In genomic region chr2:23944527-23944926, GRCh38 we compare ENCODE assay signal across 2 cellular contexts.
A peak's percentile ranks its signal among the peaks of the same experiment; 100 is the strongest.
TF ChIP-seq lines count a peak whose summit lies in the region.

No MANE protein-coding gene starts in this region.

TF ChIP-seq in IMR-90, 13 proteins besides CTCF, POLR2A, EP300 and RAD21:
- TF ChIP-seq ELK1 (IDR thresholded peaks at IDR 0.05; ENCODE audit: borderline replicate concordance, low read depth, low read length) (no peak), NFE2L2 (IDR thresholded peaks at IDR 0.05; ENCODE audit: low read depth, low read length) (no peak), FOS (IDR thresholded peaks at IDR 0.05; ENCODE audit: low read depth, low read length) (no peak), MAZ (IDR thresholded peaks at IDR 0.05; ENCODE audit: borderline replicate concordance, low read depth, low read length) (no peak), MXI1 (IDR thresholded peaks at IDR 0.05; ENCODE audit: borderline replicate concordance, low read depth, low read length) (no peak), CHD1 (IDR thresholded peaks at IDR 0.05; ENCODE audit: low read depth, low read length) (no peak), MAFK (IDR thresholded peaks at IDR 0.05; ENCODE audit: low read depth, low read length) (no peak), BHLHE40 (IDR thresholded peaks at IDR 0.05; ENCODE audit: low read depth, low read length) (no peak), SMC3 (IDR thresholded peaks at IDR 0.05; ENCODE audit: low read depth, low read length) (no peak), CEBPB (IDR thresholded peaks at IDR 0.05; ENCODE audit: low read depth, low read length) (no peak), RCOR1 (IDR thresholded peaks at IDR 0.05; ENCODE audit: insufficient replicate concordance, low read length) (no peak), USF2 (IDR thresholded peaks at IDR 0.05; ENCODE audit: low read depth, low read length) (no peak), RFX5 (IDR thresholded peaks at IDR 0.05; ENCODE audit: low read depth, low read length) (no peak)

TF ChIP-seq in HepG2, 621 proteins besides CTCF, POLR2A, EP300 and RAD21 (continues in another document):
- peak; percentile 88 for TF ChIP-seq HMG20B (CRISPR knock-in tag; conservative IDR thresholded peaks at IDR 0.05)
- 0 out of 2 replicates have a peak, but pooled peaks have one; percentile 21 for TF ChIP-seq GATAD2A (CRISPR knock-in tag; IDR thresholded peaks at IDR 0.05)
- TF ChIP-seq ZNF784 (CRISPR knock-in tag; IDR thresholded peaks at IDR 0.05; ENCODE audit: borderline replicate concordance) = no peak
- no peak for TF ChIP-seq MTA3 (CRISPR knock-in tag; IDR thresholded peaks at IDR 0.05)
- no peak for TF ChIP-seq ZNF138 (CRISPR knock-in tag; IDR thresholded peaks at IDR 0.05; ENCODE audit: low read depth)
- TF ChIP-seq PPARG (CRISPR knock-in tag; conservative IDR thresholded peaks at IDR 0.05) = 0 out of 2 replicates have a peak, but pooled peaks have one; percentile 12
- TF ChIP-seq, protein P1, sequence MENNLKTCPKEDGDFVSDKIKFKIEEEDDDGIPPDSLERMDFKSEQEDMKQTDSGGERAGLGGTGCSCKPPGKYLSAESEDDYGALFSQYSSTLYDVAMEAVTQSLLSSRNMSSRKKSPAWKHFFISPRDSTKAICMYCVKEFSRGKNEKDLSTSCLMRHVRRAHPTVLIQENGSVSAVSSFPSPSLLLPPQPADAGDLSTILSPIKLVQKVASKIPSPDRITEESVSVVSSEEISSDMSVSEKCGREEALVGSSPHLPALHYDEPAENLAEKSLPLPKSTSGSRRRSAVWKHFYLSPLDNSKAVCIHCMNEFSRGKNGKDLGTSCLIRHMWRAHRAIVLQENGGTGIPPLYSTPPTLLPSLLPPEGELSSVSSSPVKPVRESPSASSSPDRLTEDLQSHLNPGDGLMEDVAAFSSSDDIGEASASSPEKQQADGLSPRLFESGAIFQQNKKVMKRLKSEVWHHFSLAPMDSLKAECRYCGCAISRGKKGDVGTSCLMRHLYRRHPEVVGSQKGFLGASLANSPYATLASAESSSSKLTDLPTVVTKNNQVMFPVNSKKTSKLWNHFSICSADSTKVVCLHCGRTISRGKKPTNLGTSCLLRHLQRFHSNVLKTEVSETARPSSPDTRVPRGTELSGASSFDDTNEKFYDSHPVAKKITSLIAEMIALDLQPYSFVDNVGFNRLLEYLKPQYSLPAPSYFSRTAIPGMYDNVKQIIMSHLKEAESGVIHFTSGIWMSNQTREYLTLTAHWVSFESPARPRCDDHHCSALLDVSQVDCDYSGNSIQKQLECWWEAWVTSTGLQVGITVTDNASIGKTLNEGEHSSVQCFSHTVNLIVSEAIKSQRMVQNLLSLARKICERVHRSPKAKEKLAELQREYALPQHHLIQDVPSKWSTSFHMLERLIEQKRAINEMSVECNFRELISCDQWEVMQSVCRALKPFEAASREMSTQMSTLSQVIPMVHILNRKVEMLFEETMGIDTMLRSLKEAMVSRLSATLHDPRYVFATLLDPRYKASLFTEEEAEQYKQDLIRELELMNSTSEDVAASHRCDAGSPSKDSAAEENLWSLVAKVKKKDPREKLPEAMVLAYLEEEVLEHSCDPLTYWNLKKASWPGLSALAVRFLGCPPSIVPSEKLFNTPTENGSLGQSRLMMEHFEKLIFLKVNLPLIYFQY (CRISPR knock-in tag; IDR thresholded peaks at IDR 0.05; ENCODE audit: borderline replicate concordance) = 0 out of 2 replicates have a peak, but pooled peaks have one; percentile 27
- TF ChIP-seq GFI1 (CRISPR knock-in tag; IDR thresholded peaks at IDR 0.05; ENCODE audit: borderline replicate concordance) = peak; percentile 98
- peak; percentile 51; the same call in 1 of the 2 replicates for TF ChIP-seq SRF (IDR thresholded peaks at IDR 0.05; ENCODE audit: low read depth, low read length)
- TF ChIP-seq EZH2 (conservative IDR thresholded peaks at IDR 0.05; ENCODE audit: low read depth, low read length) = no peak
- TF ChIP-seq GLMP (CRISPR knock-in tag; IDR thresholded peaks at IDR 0.05; ENCODE audit: borderline replicate concordance) = no peak
- no peak for TF ChIP-seq SUZ12 (IDR thresholded peaks at IDR 0.05; ENCODE audit: low read depth, low read length)
- TF ChIP-seq HNRNPH1 (optimal IDR thresholded peaks at IDR 0.05; ENCODE audit: low read depth, low read length) = no peak
- no peak for TF ChIP-seq ADNP (CRISPR knock-in tag; IDR thresholded peaks at IDR 0.05)
- peak; percentile 12; the same call in 1 of the 2 replicates for TF ChIP-seq RCOR2 (CRISPR knock-in tag; IDR thresholded peaks at IDR 0.05)
- TF ChIP-seq SP5 (CRISPR knock-in tag; IDR thresholded peaks at IDR 0.05; ENCODE audit: borderline replicate concordance, low read depth) = peak; percentile 90
- TF ChIP-seq KLF13 (CRISPR knock-in tag; IDR thresholded peaks at IDR 0.05) = no peak
- TF ChIP-seq, protein P2, sequence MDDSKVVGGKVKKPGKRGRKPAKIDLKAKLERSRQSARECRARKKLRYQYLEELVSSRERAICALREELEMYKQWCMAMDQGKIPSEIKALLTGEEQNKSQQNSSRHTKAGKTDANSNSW (CRISPR knock-in tag; IDR thresholded peaks at IDR 0.05; ENCODE audit: borderline replicate concordance) = no peak
- TF ChIP-seq HIVEP1 (CRISPR knock-in tag; IDR thresholded peaks at IDR 0.05) = no peak
- peak; percentile 51 for TF ChIP-seq SALL1 (CRISPR knock-in tag; IDR thresholded peaks at IDR 0.05)
- no peak for TF ChIP-seq NONO (IDR thresholded peaks at IDR 0.05)
- TF ChIP-seq NONO (CRISPR knock-in tag; conservative IDR thresholded peaks at IDR 0.05) = no peak
- TF ChIP-seq IKZF5 (CRISPR knock-in tag; IDR thresholded peaks at IDR 0.05) = no peak
- TF ChIP-seq ZBTB7B (CRISPR knock-in tag; IDR thresholded peaks at IDR 0.05) = 0 out of 2 replicates have a peak, but pooled peaks have one; percentile 62
- no peak for TF ChIP-seq ZZZ3 (CRISPR knock-in tag; IDR thresholded peaks at IDR 0.05; ENCODE audit: borderline replicate concordance)
- no peak for TF ChIP-seq ZUFSP (CRISPR knock-in tag; IDR thresholded peaks at IDR 0.05; ENCODE audit: borderline replicate concordance)
- no peak for TF ChIP-seq ZNF317 (CRISPR knock-in tag; IDR thresholded peaks at IDR 0.05)
- no peak for TF ChIP-seq ZNF17 (CRISPR knock-in tag; IDR thresholded peaks at IDR 0.05)
- TF ChIP-seq KDM5B (CRISPR knock-in tag; IDR thresholded peaks at IDR 0.05; ENCODE audit: borderline replicate concordance) = no peak
- no peak for TF ChIP-seq ZNF598 (CRISPR knock-in tag; IDR thresholded peaks at IDR 0.05; ENCODE audit: borderline replicate concordance)
- TF ChIP-seq, protein P3, sequence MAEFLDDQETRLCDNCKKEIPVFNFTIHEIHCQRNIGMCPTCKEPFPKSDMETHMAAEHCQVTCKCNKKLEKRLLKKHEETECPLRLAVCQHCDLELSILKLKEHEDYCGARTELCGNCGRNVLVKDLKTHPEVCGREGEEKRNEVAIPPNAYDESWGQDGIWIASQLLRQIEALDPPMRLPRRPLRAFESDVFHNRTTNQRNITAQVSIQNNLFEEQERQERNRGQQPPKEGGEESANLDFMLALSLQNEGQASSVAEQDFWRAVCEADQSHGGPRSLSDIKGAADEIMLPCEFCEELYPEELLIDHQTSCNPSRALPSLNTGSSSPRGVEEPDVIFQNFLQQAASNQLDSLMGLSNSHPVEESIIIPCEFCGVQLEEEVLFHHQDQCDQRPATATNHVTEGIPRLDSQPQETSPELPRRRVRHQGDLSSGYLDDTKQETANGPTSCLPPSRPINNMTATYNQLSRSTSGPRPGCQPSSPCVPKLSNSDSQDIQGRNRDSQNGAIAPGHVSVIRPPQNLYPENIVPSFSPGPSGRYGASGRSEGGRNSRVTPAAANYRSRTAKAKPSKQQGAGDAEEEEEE (CRISPR knock-in tag; IDR thresholded peaks at IDR 0.05; ENCODE audit: borderline replicate concordance) = no peak
- no peak for TF ChIP-seq SATB2 (CRISPR knock-in tag; IDR thresholded peaks at IDR 0.05)
- TF ChIP-seq POLR2G (IDR thresholded peaks at IDR 0.05; ENCODE audit: low read depth, low read length) = peak; percentile 25; the same call in 1 of the 2 replicates
- TF ChIP-seq FOXA1 (IDR thresholded peaks at IDR 0.05) = no peak
- no peak for TF ChIP-seq FOXA1 (CRISPR knock-in tag; IDR thresholded peaks at IDR 0.05)
- TF ChIP-seq PHB2 (IDR thresholded peaks at IDR 0.05; ENCODE audit: partially characterized antibody) = no peak
- TF ChIP-seq, protein P4, sequence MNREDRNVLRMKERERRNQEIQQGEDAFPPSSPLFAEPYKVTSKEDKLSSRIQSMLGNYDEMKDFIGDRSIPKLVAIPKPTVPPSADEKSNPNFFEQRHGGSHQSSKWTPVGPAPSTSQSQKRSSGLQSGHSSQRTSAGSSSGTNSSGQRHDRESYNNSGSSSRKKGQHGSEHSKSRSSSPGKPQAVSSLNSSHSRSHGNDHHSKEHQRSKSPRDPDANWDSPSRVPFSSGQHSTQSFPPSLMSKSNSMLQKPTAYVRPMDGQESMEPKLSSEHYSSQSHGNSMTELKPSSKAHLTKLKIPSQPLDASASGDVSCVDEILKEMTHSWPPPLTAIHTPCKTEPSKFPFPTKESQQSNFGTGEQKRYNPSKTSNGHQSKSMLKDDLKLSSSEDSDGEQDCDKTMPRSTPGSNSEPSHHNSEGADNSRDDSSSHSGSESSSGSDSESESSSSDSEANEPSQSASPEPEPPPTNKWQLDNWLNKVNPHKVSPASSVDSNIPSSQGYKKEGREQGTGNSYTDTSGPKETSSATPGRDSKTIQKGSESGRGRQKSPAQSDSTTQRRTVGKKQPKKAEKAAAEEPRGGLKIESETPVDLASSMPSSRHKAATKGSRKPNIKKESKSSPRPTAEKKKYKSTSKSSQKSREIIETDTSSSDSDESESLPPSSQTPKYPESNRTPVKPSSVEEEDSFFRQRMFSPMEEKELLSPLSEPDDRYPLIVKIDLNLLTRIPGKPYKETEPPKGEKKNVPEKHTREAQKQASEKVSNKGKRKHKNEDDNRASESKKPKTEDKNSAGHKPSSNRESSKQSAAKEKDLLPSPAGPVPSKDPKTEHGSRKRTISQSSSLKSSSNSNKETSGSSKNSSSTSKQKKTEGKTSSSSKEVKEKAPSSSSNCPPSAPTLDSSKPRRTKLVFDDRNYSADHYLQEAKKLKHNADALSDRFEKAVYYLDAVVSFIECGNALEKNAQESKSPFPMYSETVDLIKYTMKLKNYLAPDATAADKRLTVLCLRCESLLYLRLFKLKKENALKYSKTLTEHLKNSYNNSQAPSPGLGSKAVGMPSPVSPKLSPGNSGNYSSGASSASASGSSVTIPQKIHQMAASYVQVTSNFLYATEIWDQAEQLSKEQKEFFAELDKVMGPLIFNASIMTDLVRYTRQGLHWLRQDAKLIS (CRISPR knock-in tag; IDR thresholded peaks at IDR 0.05) = no peak
- no peak for TF ChIP-seq SOX13 (IDR thresholded peaks at IDR 0.05)
- peak in 1 of 2 experiments; percentile 35; a peak in 1 of 4 replicates for TF ChIP-seq SOX13 (CRISPR knock-in tag; conservative IDR thresholded peaks at IDR 0.05 in 1 of 2, IDR thresholded peaks at IDR 0.05 in 1 of 2)
- TF ChIP-seq SMAD3 (CRISPR knock-in tag; IDR thresholded peaks at IDR 0.05) = 0 out of 2 replicates have a peak, but pooled peaks have one; percentile 24
- no peak for TF ChIP-seq MAFF (IDR thresholded peaks at IDR 0.05; ENCODE audit: low read depth, low read length)
- TF ChIP-seq ZNF724P (CRISPR knock-in tag; IDR thresholded peaks at IDR 0.05; ENCODE audit: borderline replicate concordance) = no peak
- no peak for TF ChIP-seq ZNF558 (CRISPR knock-in tag; IDR thresholded peaks at IDR 0.05; ENCODE audit: borderline replicate concordance)
- no peak for TF ChIP-seq HOXA7 (CRISPR knock-in tag; IDR thresholded peaks at IDR 0.05)
- TF ChIP-seq CEBPG (CRISPR knock-in tag; IDR thresholded peaks at IDR 0.05) = 0 out of 2 replicates have a peak, but pooled peaks have one; percentile 18
- peak; percentile 78 for TF ChIP-seq PHF21A (CRISPR knock-in tag; IDR thresholded peaks at IDR 0.05)
- TF ChIP-seq ZNF232 (CRISPR knock-in tag; IDR thresholded peaks at IDR 0.05; ENCODE audit: borderline replicate concordance) = no peak
- no peak for TF ChIP-seq FOXJ3 (CRISPR knock-in tag; IDR thresholded peaks at IDR 0.05; ENCODE audit: borderline replicate concordance)
- TF ChIP-seq ZBTB8A (CRISPR knock-in tag; IDR thresholded peaks at IDR 0.05; ENCODE audit: borderline replicate concordance, low read depth) = no peak
- no peak for TF ChIP-seq ZNF674 (CRISPR knock-in tag; IDR thresholded peaks at IDR 0.05; ENCODE audit: low read depth)
